ENCODE assay signal across 19 cellular contexts in genomic region chr16:3590736-3591435, GRCh38. TPM values are rescaled to one million over a fixed set of nuclear protein-coding genes. Genes with fewer than 3 reads are reported as not detected.
DNase-seq lines count a peak whose midpoint lies in the region; ATAC-seq, FAIRE-seq and TF ChIP-seq lines count a peak whose summit lies in the region.
"Had no signal": no experiment of that assay in that cellular context is flagged by ENCODE, and none has a peak within 500 bp of the region (broad histone marks: within the 10 kb centered on the region; RNA-seq: fewer than 3 reads in every experiment).

No MANE protein-coding gene starts in this region.

- no peak for TF ChIP-seq CTCF in kidney (IDR thresholded peaks at IDR 0.05; ENCODE audit: borderline replicate concordance, extremely low read depth, insufficient read depth)

- H3K9me3 ChIP-seq in BLaER1 (no peaks in the 10 kb centered on the region), kidney (ENCODE audit: control insufficient read depth in 1 of 2, low read length in 2 of 2) (no peaks in the 10 kb centered on the region)
- H3K9me3 ChIP-seq: pancreas, suprapubic skin had no signal

- H3K9ac ChIP-seq in BLaER1: no peak overlapping the region
- no peak overlapping the region for H3K9ac ChIP-seq in kidney (ENCODE audit: low read length in 2 of 2)

- FAIRE-seq in kidney (lab: Jason Lieb, UNC): no peak
- FAIRE-seq: D721Med, endometrium, GM12891, pancreas had no signal

- H3K4me1 ChIP-seq in BLaER1: peaks cover 53% of the 10 kb centered on the region
- H3K4me1 ChIP-seq in kidney (ENCODE audit: control insufficient read depth in 1 of 2, insufficient read depth in 1 of 2, low read depth in 1 of 2, low read length in 2 of 2): no peaks in the 10 kb centered on the region
- H3K4me1 ChIP-seq: foreskin keratinocyte, pancreas, suprapubic skin had no signal

- ATAC-seq in HG03439 (IDR thresholded peaks at IDR 0.05; ENCODE audit: unreplicated experiment) (no peak), GM21717 (IDR thresholded peaks at IDR 0.05; ENCODE audit: unreplicated experiment) (no peak)
- ATAC-seq: foreskin keratinocyte, left colon had no signal

- H3K4me2 ChIP-seq in BLaER1: peak overlapping the region; percentile 96

- H3K27me3 ChIP-seq in BLaER1 (no peaks in the 10 kb centered on the region), H7 (ENCODE audit: control insufficient read depth, insufficient read depth, low read length) (no peaks in the 10 kb centered on the region)
- H3K27me3 ChIP-seq: foreskin keratinocyte, pancreas, suprapubic skin had no signal

- H4K20me1 ChIP-seq in BLaER1: 0 out of 2 replicates have a peak, but pooled peaks cover 14% of the 10 kb centered on the region

- H3K27ac ChIP-seq in BLaER1 (no peak overlapping the region), kidney (ENCODE audit: low read depth in 2 of 2, low read length in 2 of 2) (no peak overlapping the region)
- H3K27ac ChIP-seq: foreskin keratinocyte, pancreas, suprapubic skin had no signal

- H3K4me3 ChIP-seq in BLaER1 (no peak overlapping the region), H7 (ENCODE audit: insufficient read depth, low read depth, low read length) (no peak overlapping the region), kidney (ENCODE audit: low read length in 2 of 2) (no peak overlapping the region)
- H3K4me3 ChIP-seq: pancreas, suprapubic skin had no signal

- intact Hi-C loops in kidney (cut with DNase I): no loop called here

- DNase-seq in H7 (peak; percentile 72), SKM-1 (lab: John Stamatoyannopoulos, UW; ENCODE audit: unreplicated experiment) (peak; percentile 49), kidney (peak; percentile 71), NCI-H1105 treated with DMSO at 0.1 percent for 48 hours (lab: John Stamatoyannopoulos, UW) (no peak), NCI-H526 treated with DMSO at 0.1 percent for 48 hours (lab: John Stamatoyannopoulos, UW) (no peak)
- DNase-seq: activated CD4-positive, CD25-positive, alpha-beta regulatory T cell treated with anti-CD3 and anti-CD28 coated beads, Interleukin-2, amount 50 U/mL, for 72 hours; activated gamma-delta T cell treated with Interleukin-2 at 50 U/mL for 16 hours; foreskin keratinocyte; left colon; NCI-H1436; pancreas; stimulated activated CD4-positive, alpha-beta T cell treated with anti-CD3 and anti-CD28 coated beads, Interleukin-4, amount 100 ng/mL, for 24 hours had no signal

- H3K36me3 ChIP-seq in BLaER1: peaks cover 31% of the 10 kb centered on the region; the same call in 1 of the 2 replicates
- peaks cover 1% of the 10 kb centered on the region for H3K36me3 ChIP-seq in H7 (replicated peaks; ENCODE audit: control insufficient read depth, insufficient read depth, low read length)
- H3K36me3 ChIP-seq in kidney (ENCODE audit: control insufficient read depth in 1 of 2, insufficient read depth in 2 of 2, low read length in 2 of 2): no peaks in the 10 kb centered on the region
- H3K36me3 ChIP-seq: pancreas had no signal

RNA-seq across cellular contexts. Expression of gene NLRC3, which starts 13.7 kb away (rescaled TPM):
- 0.03 and 0.11 TPM in 2 replicates for total RNA-seq in H7 (2014; rRNA removed; shearing (Covaris generic))
- total RNA-seq in kidney: 5.3 TPM
- 0.52 TPM for polyA plus RNA-seq in kidney (ENCODE audit: insufficient read depth, low read depth, low replicate concordance)
- total RNA-seq: foreskin keratinocyte had no signal
- polyA plus RNA-seq: foreskin keratinocyte had no signal

RNA-seq across cellular contexts. Expression of gene SLX4, which starts 20.5 kb away (rescaled TPM):
- 8.4 and 11.3 TPM in 2 replicates for total RNA-seq in H7 (2014; rRNA removed; shearing (Covaris generic))
- total RNA-seq in kidney: 4.8 TPM
- polyA plus RNA-seq in kidney (ENCODE audit: insufficient read depth, low read depth, low replicate concordance): 1.0 TPM

Comparison
In these comparisons a context has a peak if more than half of its experiments do, and no peak if none do; other contexts are left out.
1. DNase-seq: peak in H7 (single experiment), SKM-1 (single experiment) and kidney (single experiment); none in NCI-H1105 treated with DMSO at 0.1 percent for 48 hours (single experiment) and NCI-H526 treated with DMSO at 0.1 percent for 48 hours (single experiment).